In the genomic region with DNA sequence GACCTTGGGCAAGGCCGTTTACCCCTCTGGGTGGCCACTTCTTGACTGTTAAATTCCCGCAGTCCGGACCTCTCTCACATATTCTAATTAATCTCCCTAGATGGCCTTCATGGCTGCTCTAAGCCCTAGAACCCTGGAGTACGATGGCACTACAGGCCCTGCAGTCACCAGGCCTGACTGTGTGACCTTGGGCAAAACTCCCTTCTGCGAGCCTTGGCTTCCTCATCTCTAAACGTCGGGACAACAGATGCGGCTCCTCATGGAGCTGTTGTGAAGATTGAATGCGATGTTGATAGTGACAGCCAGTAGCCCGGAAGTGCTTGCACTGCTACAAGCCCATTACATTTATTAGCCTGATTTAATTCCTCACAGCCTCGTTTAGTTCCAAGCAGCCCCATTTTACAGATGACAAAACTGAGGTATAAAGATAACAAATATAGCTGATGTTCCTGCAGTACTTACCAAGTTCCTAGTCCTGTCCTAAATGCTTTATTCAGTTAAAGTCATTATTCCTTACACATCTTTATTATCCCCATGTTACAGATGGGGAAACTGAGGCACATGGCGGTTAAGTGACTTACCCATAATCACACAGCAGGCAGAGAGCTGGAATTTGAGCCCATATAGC, we compare ENCODE assay signal across 1 cellular context.
TF ChIP-seq lines count a peak whose summit lies in the region.

No MANE protein-coding gene starts in this region.

TF ChIP-seq in K562, 482 proteins besides CTCF, POLR2A, EP300 and RAD21 (continued from another document):
- TF ChIP-seq KDM1A (IDR thresholded peaks at IDR 0.05) = peak; percentile 46 to 58; a peak in 2 of 4 replicates
- no peak for TF ChIP-seq TOE1 (IDR thresholded peaks at IDR 0.05; ENCODE audit: borderline replicate concordance)
- TF ChIP-seq TOE1 (CRISPR knock-in tag; IDR thresholded peaks at IDR 0.05; ENCODE audit: borderline replicate concordance, low read depth) = no peak
- peak; percentile 88 for TF ChIP-seq BCOR (IDR thresholded peaks at IDR 0.05)
- peak; percentile 87 for TF ChIP-seq ADNP (tag; IDR thresholded peaks at IDR 0.05)
- peak; percentile 98 for TF ChIP-seq RBM25 (IDR thresholded peaks at IDR 0.05; ENCODE audit: low read depth, low read length, severe bottlenecking)
- 0 out of 2 replicates have a peak, but pooled peaks have one; percentile 28 for TF ChIP-seq SMARCA5 (IDR thresholded peaks at IDR 0.05)
